ENCODE assay signal across 1 cellular context in genomic region chr1:226989081-226989747, GRCh38.
TF ChIP-seq lines count a peak whose summit lies in the region.

No MANE protein-coding gene starts in this region.

TF ChIP-seq in GM12878, 131 proteins besides CTCF, POLR2A, EP300 and RAD21:
- no peak for TF ChIP-seq SPI1 (IDR thresholded peaks at IDR 0.05; ENCODE audit: borderline replicate concordance, insufficient read depth, low read depth, low read length)
- no peak for TF ChIP-seq E4F1 (IDR thresholded peaks at IDR 0.05; ENCODE audit: borderline replicate concordance, partially characterized antibody)
- no peak for TF ChIP-seq HDAC6 (IDR thresholded peaks at IDR 0.05; ENCODE audit: unreplicated experiment)
- TF ChIP-seq MYC (IDR thresholded peaks at IDR 0.05; ENCODE audit: insufficient read depth, insufficient read length, insufficient replicate concordance, low read length, severe bottlenecking) = no peak
- TF ChIP-seq RELA (IDR thresholded peaks at IDR 0.05; ENCODE audit: borderline replicate concordance, partially characterized antibody) = no peak
- TF ChIP-seq EZH2 (IDR thresholded peaks at IDR 0.05; ENCODE audit: borderline replicate concordance, control insufficient read depth, low read depth, low read length) = no peak
- TF ChIP-seq ATF2 (IDR thresholded peaks at IDR 0.05; ENCODE audit: low read length) = no peak
- TF ChIP-seq TCF7 (IDR thresholded peaks at IDR 0.05; ENCODE audit: borderline replicate concordance) = no peak
- TF ChIP-seq MTA2 (IDR thresholded peaks at IDR 0.05; ENCODE audit: low read depth) = no peak
- no peak for TF ChIP-seq TCF12 (IDR thresholded peaks at IDR 0.05; ENCODE audit: low read depth, low read length)
- TF ChIP-seq, protein P1, sequence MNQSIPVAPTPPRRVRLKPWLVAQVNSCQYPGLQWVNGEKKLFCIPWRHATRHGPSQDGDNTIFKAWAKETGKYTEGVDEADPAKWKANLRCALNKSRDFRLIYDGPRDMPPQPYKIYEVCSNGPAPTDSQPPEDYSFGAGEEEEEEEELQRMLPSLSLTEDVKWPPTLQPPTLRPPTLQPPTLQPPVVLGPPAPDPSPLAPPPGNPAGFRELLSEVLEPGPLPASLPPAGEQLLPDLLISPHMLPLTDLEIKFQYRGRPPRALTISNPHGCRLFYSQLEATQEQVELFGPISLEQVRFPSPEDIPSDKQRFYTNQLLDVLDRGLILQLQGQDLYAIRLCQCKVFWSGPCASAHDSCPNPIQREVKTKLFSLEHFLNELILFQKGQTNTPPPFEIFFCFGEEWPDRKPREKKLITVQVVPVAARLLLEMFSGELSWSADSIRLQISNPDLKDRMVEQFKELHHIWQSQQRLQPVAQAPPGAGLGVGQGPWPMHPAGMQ (IDR thresholded peaks at IDR 0.05; ENCODE audit: borderline replicate concordance) = no peak
- no peak for TF ChIP-seq RFX5 (IDR thresholded peaks at IDR 0.05; ENCODE audit: low read depth, low read length)
- no peak for TF ChIP-seq ESRRA (IDR thresholded peaks at IDR 0.05; ENCODE audit: low read length)
- TF ChIP-seq KLF5 (IDR thresholded peaks at IDR 0.05; ENCODE audit: partially characterized antibody) = no peak
- no peak for TF ChIP-seq CHD1 (IDR thresholded peaks at IDR 0.05; ENCODE audit: low read depth, low read length)
- no peak for TF ChIP-seq CBX5 (IDR thresholded peaks at IDR 0.05; ENCODE audit: low read depth)
- no peak for TF ChIP-seq NFIC (IDR thresholded peaks at IDR 0.05; ENCODE audit: low read depth, low read length)
- no peak for TF ChIP-seq POLR2AphosphoS5 (IDR thresholded peaks at IDR 0.05; ENCODE audit: low read length)
